19 cellular contexts compared by ENCODE assay signal in the genomic region with DNA sequence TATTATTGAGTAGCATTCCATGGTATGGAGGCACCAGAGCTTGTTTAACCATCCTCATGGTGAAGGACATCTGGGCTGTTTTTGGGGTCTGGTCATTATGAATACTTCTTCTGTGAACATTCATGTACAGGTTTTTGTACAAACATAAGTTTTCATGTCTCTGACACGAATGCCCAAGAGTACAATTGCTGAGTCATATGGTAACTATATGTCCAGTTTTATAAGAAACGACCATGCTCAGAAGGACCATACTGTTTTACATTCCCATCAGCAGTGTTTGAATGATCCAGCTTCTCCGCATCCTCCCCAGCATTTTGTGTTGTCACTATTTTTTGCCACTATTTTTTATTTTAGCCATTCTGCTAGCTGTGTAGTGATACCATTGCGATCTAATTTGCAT.
DNase-seq lines count a peak whose midpoint lies in the region; ATAC-seq and TF ChIP-seq lines count a peak whose summit lies in the region.
"Had no signal": no experiment of that assay in that cellular context is flagged by ENCODE, and none has a peak within 500 bp of the region (broad histone marks: within the 10 kb centered on the region; RNA-seq: fewer than 3 reads in every experiment).

No MANE protein-coding gene starts in this region.

- ATAC-seq in natural killer cell: no peak
- ATAC-seq in natural killer cell treated with Interleukin-12 subunit alpha and Interleukin-12 subunit beta and Interleukin-15 and Interleukin-18, amount 100 ng/mL, for 72 hours: no peak
- ATAC-seq in IMR-90 (ENCODE audit: low read depth): no peak
- ATAC-seq in GM18858 (IDR thresholded peaks at IDR 0.05; ENCODE audit: unreplicated experiment): no peak

- H3K27ac Mint-ChIP-seq in natural killer cell (no peak overlapping the region), immature natural killer cell (peak overlapping the region in 2 of 6 donors; percentile 5 to 36)
- no peak overlapping the region for H3K27ac Mint-ChIP-seq in natural killer cell treated with Interleukin-12 subunit alpha and Interleukin-12 subunit beta and Interleukin-15 and Interleukin-18, amount 100 ng/mL, for 72 hours
- H3K27ac Mint-ChIP-seq: CD14-positive monocyte; CD4-positive, alpha-beta memory T cell; CD4-positive, CD25-positive, alpha-beta regulatory T cell; CD8-positive, alpha-beta memory T cell had no signal

- no peak overlapping the region for H3K4me3 ChIP-seq in IMR-90 (ENCODE audit: insufficient read depth, low read depth, low read length)
- H3K4me3 ChIP-seq: BLaER1 had no signal

- H3K36me3 Mint-ChIP-seq in natural killer cell: peaks cover 25% of the 10 kb centered on the region
- H3K36me3 Mint-ChIP-seq in natural killer cell treated with Interleukin-12 subunit alpha and Interleukin-12 subunit beta and Interleukin-15 and Interleukin-18, amount 100 ng/mL, for 72 hours: peaks cover 13% of the 10 kb centered on the region
- peaks cover 10 to 11% (median 11%) of the 10 kb centered on the region in 3 donors for H3K36me3 Mint-ChIP-seq in immature natural killer cell
- H3K36me3 Mint-ChIP-seq: CD14-positive monocyte; CD4-positive, alpha-beta memory T cell; CD4-positive, CD25-positive, alpha-beta regulatory T cell had no signal

- dilution Hi-C loops in IMR-90 (cut with HindIII; ENCODE audit: low sequenced_read_pairs, unreplicated experiment): no loop called here

- no peak overlapping the region for H3K4me2 ChIP-seq in IMR-90 (ENCODE audit: low read depth, low read length)
- H3K4me2 ChIP-seq: BLaER1 had no signal

- TF ChIP-seq CTCF in natural killer cell (IDR thresholded peaks at IDR 0.05) (no peak), IMR-90 (conservative IDR thresholded peaks at IDR 0.05; ENCODE audit: low read depth, low read length) (no peak)

- no peak overlapping the region for H3K9ac ChIP-seq in IMR-90 (ENCODE audit: low read depth, low read length)
- H3K9ac ChIP-seq: BLaER1 had no signal

- no peaks in the 10 kb centered on the region for H4K20me1 ChIP-seq in IMR-90 (ENCODE audit: insufficient read depth, low read length)
- H4K20me1 ChIP-seq: BLaER1 had no signal

- BruUV-seq in IMR-90 (replicated peaks; lab: Mats Ljungman, UMichigan): no TSS peak

- H3K9me1 ChIP-seq in IMR-90 (ENCODE audit: insufficient read depth, low read length): no peaks in the 10 kb centered on the region

- peaks cover 2 to 3% of the 10 kb centered on the region in 2 donors for H3K9me3 Mint-ChIP-seq in natural killer cell
- peaks cover 4% of the 10 kb centered on the region for H3K9me3 Mint-ChIP-seq in natural killer cell treated with Interleukin-12 subunit alpha and Interleukin-12 subunit beta and Interleukin-15 and Interleukin-18, amount 100 ng/mL, for 72 hours
- peaks cover 4 to 16% (median 10%) of the 10 kb centered on the region in 6 donors for H3K9me3 Mint-ChIP-seq in immature natural killer cell

- H3K4me1 Mint-ChIP-seq in natural killer cell (peaks cover 13 to 15% of the 10 kb centered on the region in 2 donors), immature natural killer cell (peaks cover 14 to 29% of the 10 kb centered on the region in 2 donors)
- H3K4me1 Mint-ChIP-seq in natural killer cell treated with Interleukin-12 subunit alpha and Interleukin-12 subunit beta and Interleukin-15 and Interleukin-18, amount 100 ng/mL, for 72 hours (ENCODE audit: low read depth in 2 of 2): peaks cover 0 to 11% of the 10 kb centered on the region in 2 donors
- H3K4me1 Mint-ChIP-seq: CD14-positive monocyte; CD4-positive, alpha-beta memory T cell; CD4-positive, CD25-positive, alpha-beta regulatory T cell; CD8-positive, alpha-beta memory T cell had no signal

- POLR2A ChIA-PET in IMR-90 (lab: Charles Lee; ENCODE audit: unreplicated experiment): no interaction called here

- in situ Hi-C loops in IMR-90 (cut with MboI; ENCODE audit: low sequenced_read_pairs): no loop called here

- H4K91ac ChIP-seq in IMR-90 (ENCODE audit: insufficient read depth, low read depth, low read length): no peak overlapping the region

- H3K79me1 ChIP-seq in IMR-90 (ENCODE audit: low read depth in 1 of 2, low read length in 2 of 2): no peaks in the 10 kb centered on the region

- no peak overlapping the region for H3K4ac ChIP-seq in IMR-90 (ENCODE audit: low read depth, low read length)

- no CpG with 5 or more reads among the region's 4 CpGs for WGBS in IMR-90 (ENCODE audit: extremely low coverage in 2 of 2, insufficient read length in 1 of 2), 2 experiments

- H3K27me3 Mint-ChIP-seq in natural killer cell (ENCODE audit: low read depth in 2 of 2) (no peaks in the 10 kb centered on the region), immature natural killer cell (ENCODE audit: low read depth in 3 of 3) (peaks cover 0 to 4% (median 0%) of the 10 kb centered on the region in 3 donors)
- H3K27me3 Mint-ChIP-seq in natural killer cell treated with Interleukin-12 subunit alpha and Interleukin-12 subunit beta and Interleukin-15 and Interleukin-18, amount 100 ng/mL, for 72 hours: no peaks in the 10 kb centered on the region
- H3K27me3 Mint-ChIP-seq: CD4-positive, alpha-beta memory T cell; CD4-positive, CD25-positive, alpha-beta regulatory T cell; CD8-positive, alpha-beta memory T cell had no signal

- intact Hi-C loops in natural killer cell (cut with micrococcal nuclease): no loop called here
- intact Hi-C loops in IMR-90 (cut with micrococcal nuclease): no loop called here

- no peak overlapping the region for H3K14ac ChIP-seq in IMR-90 (replicated peaks; ENCODE audit: low read depth, low read length)

- H2BK5ac ChIP-seq in IMR-90 (ENCODE audit: low read depth, low read length, poor library complexity, severe bottlenecking): no peak overlapping the region

- no peaks in the 10 kb centered on the region for H3K9me3 ChIP-seq in IMR-90 (ENCODE audit: control insufficient read depth, insufficient read depth, low read length)
- H3K9me3 ChIP-seq: BE2C had no signal

- no peak overlapping the region for H3K56ac ChIP-seq in IMR-90 (ENCODE audit: extremely low read depth, insufficient read depth, low read length)

- H3K4me1 ChIP-seq in IMR-90 (ENCODE audit: control insufficient read depth, insufficient read depth, low read length): peaks cover 1% of the 10 kb centered on the region; the same call in 1 of the 2 replicates
- H3K4me1 ChIP-seq: BE2C, BLaER1 had no signal

- H2BK15ac ChIP-seq in IMR-90 (ENCODE audit: low read depth, low read length): no peak overlapping the region

- no peak overlapping the region for H3K27ac ChIP-seq in IMR-90 (ENCODE audit: insufficient read depth, low read length)
- H3K27ac ChIP-seq: 22Rv1, BLaER1 had no signal

- H2BK20ac ChIP-seq in IMR-90 (ENCODE audit: low read depth, low read length): no peak overlapping the region

- peak overlapping the region; percentile 49 for H3K4me3 Mint-ChIP-seq in natural killer cell
- no peak overlapping the region for H3K4me3 Mint-ChIP-seq in natural killer cell treated with Interleukin-12 subunit alpha and Interleukin-12 subunit beta and Interleukin-15 and Interleukin-18, amount 100 ng/mL, for 72 hours
- peak overlapping the region in 4 of 5 donors; percentile 19 to 47 (median 38) for H3K4me3 Mint-ChIP-seq in immature natural killer cell
- H3K4me3 Mint-ChIP-seq: CD14-positive monocyte; CD4-positive, alpha-beta memory T cell; CD4-positive, CD25-positive, alpha-beta regulatory T cell; CD8-positive, alpha-beta memory T cell had no signal

- H2BK120ac ChIP-seq in IMR-90 (ENCODE audit: low read depth, low read length): no peak overlapping the region

- DNase-seq in natural killer cell: no peak
- DNase-seq in natural killer cell treated with Interleukin-12 subunit alpha and Interleukin-12 subunit beta and Interleukin-15 and Interleukin-18, amount 100 ng/mL, for 72 hours (ENCODE audit: low spot score): no peak
- no peak for DNase-seq in IMR-90
- DNase-seq in immature natural killer cell: no peak
- no peak for DNase-seq in stimulated activated CD4-positive, alpha-beta T cell treated with anti-CD3 and anti-CD28 coated beads, Interleukin-12 subunit alpha, Interleukin-12 subunit beta, amount 100 ng/mL, for 4 hours
- DNase-seq: ACHN; BE2C; C1 segment of cervical spinal cord; Calu3; CD4-positive, alpha-beta memory T cell; CD4-positive, CD25-positive, alpha-beta regulatory T cell; CD8-positive, alpha-beta memory T cell; COR-L47; DMS79 treated with DMSO at 0.1 percent for 48 hours; GF-D8 had no signal

- no peak overlapping the region for H3K23ac ChIP-seq in IMR-90 (ENCODE audit: low read depth, low read length)

- H3K18ac ChIP-seq in IMR-90 (ENCODE audit: low read depth, low read length): no peak overlapping the region

- CTCF ChIA-PET in IMR-90 (lab: Yijun Ruan, JAX): no interaction called here

- no peak overlapping the region for H4K8ac ChIP-seq in IMR-90 (ENCODE audit: low read depth in 2 of 2, low read length in 2 of 2)

- H3K27me3 ChIP-seq in IMR-90 (ENCODE audit: control insufficient read depth, insufficient read depth, low read length): no peaks in the 10 kb centered on the region
- H3K27me3 ChIP-seq: BE2C, BLaER1 had no signal

- TF ChIP-seq POLR2A in IMR-90 (IDR thresholded peaks at IDR 0.05; ENCODE audit: low read depth, low read length): no peak

- H4K5ac ChIP-seq in IMR-90 (ENCODE audit: low read depth, low read length): no peak overlapping the region

- no peaks in the 10 kb centered on the region for H3K36me3 ChIP-seq in IMR-90 (ENCODE audit: control insufficient read depth, insufficient read depth, low read length)
- H3K36me3 ChIP-seq: BE2C had no signal

- no peak overlapping the region for H2AFZ ChIP-seq in IMR-90 (replicated peaks; ENCODE audit: low read length, poor library complexity)

- no peak for TF ChIP-seq RAD21 in IMR-90 (IDR thresholded peaks at IDR 0.05; ENCODE audit: low read length)

- H2AK9ac ChIP-seq in IMR-90 (replicated peaks; ENCODE audit: low read depth, low read length, poor library complexity): no peak overlapping the region

- no peak overlapping the region for H2AK5ac ChIP-seq in IMR-90 (ENCODE audit: low read depth, low read length)

TF ChIP-seq in IMR-90, 13 proteins besides CTCF, POLR2A, EP300 and RAD21:
- TF ChIP-seq MAZ (IDR thresholded peaks at IDR 0.05; ENCODE audit: borderline replicate concordance, low read depth, low read length): no peak
- TF ChIP-seq, protein P1, sequence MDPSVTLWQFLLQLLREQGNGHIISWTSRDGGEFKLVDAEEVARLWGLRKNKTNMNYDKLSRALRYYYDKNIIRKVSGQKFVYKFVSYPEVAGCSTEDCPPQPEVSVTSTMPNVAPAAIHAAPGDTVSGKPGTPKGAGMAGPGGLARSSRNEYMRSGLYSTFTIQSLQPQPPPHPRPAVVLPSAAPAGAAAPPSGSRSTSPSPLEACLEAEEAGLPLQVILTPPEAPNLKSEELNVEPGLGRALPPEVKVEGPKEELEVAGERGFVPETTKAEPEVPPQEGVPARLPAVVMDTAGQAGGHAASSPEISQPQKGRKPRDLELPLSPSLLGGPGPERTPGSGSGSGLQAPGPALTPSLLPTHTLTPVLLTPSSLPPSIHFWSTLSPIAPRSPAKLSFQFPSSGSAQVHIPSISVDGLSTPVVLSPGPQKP (IDR thresholded peaks at IDR 0.05; ENCODE audit: borderline replicate concordance, low read depth, low read length): no peak
- peak; percentile 36; the same call in 1 of the 2 replicates for TF ChIP-seq NFE2L2 (IDR thresholded peaks at IDR 0.05; ENCODE audit: low read depth, low read length)
- TF ChIP-seq MAFK (IDR thresholded peaks at IDR 0.05; ENCODE audit: low read depth, low read length): no peak
TF ChIP-seq in IMR-90: peak in this region for 1.
